In the genomic region with DNA sequence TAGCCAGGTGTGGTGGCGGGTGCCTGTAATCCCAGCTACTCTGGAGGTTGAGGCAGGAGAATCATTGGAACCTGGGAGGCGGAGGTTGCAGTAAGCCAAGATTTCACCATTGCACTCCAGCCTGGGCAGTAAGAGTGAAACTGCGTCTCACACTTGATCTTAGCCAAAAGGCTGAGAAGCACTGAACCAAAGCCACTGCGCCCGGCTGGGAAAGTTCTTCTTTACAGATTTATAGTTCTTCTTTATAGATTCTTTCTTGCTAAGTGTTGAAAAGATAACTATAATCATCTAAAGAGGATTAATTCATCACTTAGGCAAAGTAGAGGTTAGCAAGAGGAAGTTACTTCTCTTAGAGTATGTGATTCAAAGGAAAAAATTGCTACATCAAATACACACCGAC, we compare ENCODE assay signal across 27 cellular contexts.
"Had no signal": no experiment of that assay in that cellular context is flagged by ENCODE, and none has a peak within 500 bp of the region (broad histone marks: within the 10 kb centered on the region; RNA-seq: fewer than 3 reads in every experiment).

No MANE protein-coding gene starts in this region.

- H3K4me3 ChIP-seq: coronary artery, esophagus muscularis mucosa, gastroesophageal sphincter, heart left ventricle, hepatocyte, lung, ovary, psoas muscle, sigmoid colon, thoracic aorta, tibial nerve, upper lobe of left lung had no signal

- H3K9me3 Mint-ChIP-seq: natural killer cell had no signal

- H3K27ac ChIP-seq: coronary artery, esophagus muscularis mucosa, foreskin keratinocyte, gastroesophageal sphincter, heart left ventricle, hepatocyte, ovary, psoas muscle, sigmoid colon, thoracic aorta, tibial nerve, upper lobe of left lung had no signal

- H3K4me3 Mint-ChIP-seq: natural killer cell; stimulated activated effector memory CD8-positive, alpha-beta T cell treated with anti-CD3 and anti-CD28 coated beads, Interleukin-12 subunit alpha, Interleukin-12 subunit beta, amount 100 ng/mL, for 72 hours; stimulated activated naive CD8-positive, alpha-beta T cell treated with anti-CD3 and anti-CD28 coated beads, Interleukin-15, Interleukin-2, amounts not matched to agents 100 ng/mL and 50 ng/mL, for 24 hours had no signal

- H3K27me3 ChIP-seq: esophagus muscularis mucosa, foreskin keratinocyte, gastroesophageal sphincter, heart left ventricle, hepatocyte, ovary, sigmoid colon, tibial nerve, upper lobe of left lung had no signal

- H3K4me1 Mint-ChIP-seq: stimulated activated effector memory CD8-positive, alpha-beta T cell treated with anti-CD3 and anti-CD28 coated beads, Interleukin-12 subunit alpha, Interleukin-12 subunit beta, amount 100 ng/mL, for 72 hours had no signal

- H3K27ac Mint-ChIP-seq: stimulated activated effector memory CD8-positive, alpha-beta T cell treated with anti-CD3 and anti-CD28 coated beads, Interleukin-12 subunit alpha, Interleukin-12 subunit beta, amount 100 ng/mL, for 72 hours; stimulated activated naive CD8-positive, alpha-beta T cell treated with anti-CD3 and anti-CD28 coated beads, Interleukin-15, Interleukin-2, amounts not matched to agents 100 ng/mL and 50 ng/mL, for 24 hours had no signal

- FAIRE-seq: endothelial cell of umbilical vein, kidney, urothelium cell line had no signal

- H3K4me2 ChIP-seq: hepatocyte had no signal

- H3K27me3 Mint-ChIP-seq: stimulated activated naive CD8-positive, alpha-beta T cell treated with anti-CD3 and anti-CD28 coated beads, Interleukin-15, Interleukin-2, amounts not matched to agents 100 ng/mL and 50 ng/mL, for 24 hours had no signal

- ATAC-seq: foreskin keratinocyte; gastroesophageal sphincter; heart left ventricle; left lobe of liver; natural killer cell; psoas muscle; right cardiac atrium; stimulated activated effector memory CD8-positive, alpha-beta T cell treated with anti-CD3 and anti-CD28 coated beads, Interleukin-12 subunit alpha, Interleukin-12 subunit beta, amount 100 ng/mL, for 72 hours had no signal

- H3K36me3 ChIP-seq: ovary had no signal

- DNase-seq: dermis blood vessel endothelial cell; effector memory CD4-positive, alpha-beta T cell; foreskin keratinocyte; heart left ventricle; kidney; natural killer cell; occipital lobe; ovary; posterior cingulate gyrus; psoas muscle; right cardiac atrium; sigmoid colon; stimulated activated CD4-positive, alpha-beta T cell treated with anti-CD3 and anti-CD28 coated beads, Interleukin-2, amount 100 ng/mL, for 24 hours; stimulated activated CD4-positive, alpha-beta T cell treated with anti-CD3 and anti-CD28 coated beads, Interleukin-4, amount 100 ng/mL, for 24 hours; upper lobe of left lung had no signal

- H2AFZ ChIP-seq: hepatocyte had no signal

- H3K4me1 ChIP-seq: foreskin keratinocyte, psoas muscle, sigmoid colon, tibial nerve, upper lobe of left lung had no signal

- H3K36me3 Mint-ChIP-seq: natural killer cell had no signal
